ENCODE assay signal across 29 cellular contexts in the genomic region with DNA sequence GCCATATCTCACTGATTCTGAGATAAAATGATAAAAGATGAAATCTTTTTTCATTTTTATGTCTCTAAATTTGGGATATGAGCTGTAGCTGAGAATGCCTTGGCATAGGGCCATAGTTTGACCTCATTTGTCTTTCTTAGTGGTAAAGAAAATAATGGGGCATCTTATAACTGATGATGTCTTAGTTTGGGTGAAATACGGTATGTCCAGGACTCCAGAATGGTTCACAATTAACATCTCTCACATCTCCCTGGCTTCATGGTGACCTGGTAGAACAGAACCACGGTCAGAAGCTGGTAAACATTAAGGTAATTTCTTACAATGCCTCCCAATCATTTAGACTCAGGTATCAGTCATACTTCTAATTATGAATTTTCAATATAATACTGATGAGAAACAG.
DNase-seq lines count a peak whose midpoint lies in the region; ATAC-seq and TF ChIP-seq lines count a peak whose summit lies in the region.
"Had no signal": no experiment of that assay in that cellular context is flagged by ENCODE, and none has a peak within 500 bp of the region (broad histone marks: within the 10 kb centered on the region; RNA-seq: fewer than 3 reads in every experiment).

No MANE protein-coding gene starts in this region.

- WGBS in SK-N-SH (ENCODE audit: low lambda C conversion rate) = 49% methylated on average over 2 of the region's 2 CpGs

- no peak overlapping the region for H3K4me3 ChIP-seq in SK-N-SH (ENCODE audit: low read depth in 2 of 2, low read length in 1 of 2)
- H3K4me3 ChIP-seq: A549; BLaER1; BLaER1 treated with 17β-estradiol and CSF1 and Interleukin-3, amounts not matched to agents 10 nM and 100 nM had no signal

- no peak for TF ChIP-seq RAD21 in SK-N-SH (IDR thresholded peaks at IDR 0.05; ENCODE audit: low read length)

- peaks cover 0 to 8% of the 10 kb centered on the region in 2 experiments; a peak in 2 of 4 replicates for H3K4me1 ChIP-seq in SK-N-SH (ENCODE audit: control insufficient read depth in 1 of 2, insufficient read depth in 2 of 2, low read depth in 1 of 2, low read length in 1 of 2)
- H3K4me1 ChIP-seq: A549; BLaER1; BLaER1 treated with 17β-estradiol and CSF1 and Interleukin-3, amounts not matched to agents 10 nM and 100 nM; Caco-2 had no signal

- no peaks in the 10 kb centered on the region for H4K20me1 ChIP-seq in SK-N-SH (ENCODE audit: insufficient read depth)
- H4K20me1 ChIP-seq: BLaER1; BLaER1 treated with 17β-estradiol and CSF1 and Interleukin-3, amounts not matched to agents 10 nM and 100 nM had no signal

- H3K9me2 ChIP-seq in SK-N-SH = no peaks in the 10 kb centered on the region

- intact Hi-C loops in left cardiac atrium (cut with DNase I) = no loop called here

- no peak overlapping the region for H3K27ac ChIP-seq in SK-N-SH (ENCODE audit: low read depth in 2 of 2, low read length in 1 of 2)
- H3K27ac ChIP-seq: 22Rv1; A549; BLaER1; BLaER1 treated with 17β-estradiol and CSF1 and Interleukin-3, amounts not matched to agents 10 nM and 100 nM; C4-2B had no signal

- no peak for TF ChIP-seq CTCF in SK-N-SH (IDR thresholded peaks at IDR 0.05)

- no peak for TF ChIP-seq EP300 in SK-N-SH (IDR thresholded peaks at IDR 0.05; ENCODE audit: borderline replicate concordance in 1 of 2, low read depth in 1 of 2, low read length in 1 of 2)

- no peak overlapping the region for H3K4me2 ChIP-seq in SK-N-SH
- H3K4me2 ChIP-seq: A549; BLaER1; BLaER1 treated with 17β-estradiol and CSF1 and Interleukin-3, amounts not matched to agents 10 nM and 100 nM had no signal

- DNase-seq in SK-N-SH (no peak), dermis blood vessel endothelial cell (peak; percentile 9), left cardiac atrium (no peak)
- DNase-seq: 8988T; ACHN; AML-193; BE2C; C1 segment of cervical spinal cord; Caco-2; Calu3; CD4-positive, alpha-beta memory T cell; CD4-positive, alpha-beta T cell; CD4-positive, CD25-positive, alpha-beta regulatory T cell; CD8-positive, alpha-beta memory T cell; CD8-positive, alpha-beta T cell; COR-L47; DMS 273 treated with DMSO at 0.1 percent for 48 hours; DMS153; DMS53; DMS79; DMS79 treated with DMSO at 0.1 percent for 48 hours; DND-41; EL had no signal

- POLR2A ChIA-PET in SK-N-SH (lab: Yijun Ruan, JAX) = no interaction called here

- no peak overlapping the region for H3K9ac ChIP-seq in SK-N-SH
- H3K9ac ChIP-seq: BLaER1; BLaER1 treated with 17β-estradiol and CSF1 and Interleukin-3, amounts not matched to agents 10 nM and 100 nM had no signal

- no peak for ATAC-seq in SK-N-SH treated with all-trans-retinoic acid at 6 μM for 48 hours
- no peak for ATAC-seq in left cardiac atrium
- ATAC-seq: A549; CD8-positive, alpha-beta T cell had no signal

- H3K36me3 ChIP-seq in SK-N-SH (replicated peaks in 1 of 2; ENCODE audit: control insufficient read depth in 1 of 2, insufficient read depth in 2 of 2, low read length in 1 of 2) = no peaks in the 10 kb centered on the region
- H3K36me3 ChIP-seq: BE2C; BLaER1; BLaER1 treated with 17β-estradiol and CSF1 and Interleukin-3, amounts not matched to agents 10 nM and 100 nM had no signal

- H3K9me3 ChIP-seq in SK-N-SH = no peaks in the 10 kb centered on the region
- H3K9me3 ChIP-seq: A549, BE2C, BLaER1, Caco-2 had no signal

- H2AFZ ChIP-seq in SK-N-SH (ENCODE audit: low read depth) = no peak overlapping the region

- H3K79me2 ChIP-seq in SK-N-SH (ENCODE audit: insufficient read depth) = no peaks in the 10 kb centered on the region

- H3F3A ChIP-seq in SK-N-SH (replicated peaks; ENCODE audit: insufficient read depth) = peaks cover 6% of the 10 kb centered on the region

- CTCF ChIA-PET in SK-N-SH (lab: Yijun Ruan, JAX) = no interaction called here

- H3K27me3 ChIP-seq in SK-N-SH (ENCODE audit: insufficient read depth) = no peaks in the 10 kb centered on the region
- H3K27me3 ChIP-seq: BE2C; BLaER1; BLaER1 treated with 17β-estradiol and CSF1 and Interleukin-3, amounts not matched to agents 10 nM and 100 nM had no signal

TF ChIP-seq in SK-N-SH treated with all-trans-retinoic acid at 6 μM for 48 hours, 23 proteins besides CTCF, POLR2A, EP300 and RAD21:
- no peak for TF ChIP-seq ARNTL (CRISPR knock-in tag; IDR thresholded peaks at IDR 0.05; ENCODE audit: borderline replicate concordance, low read depth)
- no peak for TF ChIP-seq ZNF70 (CRISPR knock-in tag; IDR thresholded peaks at IDR 0.05)
- TF ChIP-seq GLIS3 (CRISPR knock-in tag; IDR thresholded peaks at IDR 0.05) = no peak
- no peak for TF ChIP-seq TCF4 (CRISPR knock-in tag; IDR thresholded peaks at IDR 0.05; ENCODE audit: borderline replicate concordance)
- TF ChIP-seq BACH2 (CRISPR knock-in tag; IDR thresholded peaks at IDR 0.05; ENCODE audit: borderline replicate concordance) = no peak
- TF ChIP-seq ZNF565 (CRISPR knock-in tag; conservative IDR thresholded peaks at IDR 0.05; ENCODE audit: low read depth) = no peak
- peak; percentile 93; the same call in 1 of the 2 replicates for TF ChIP-seq ZNF8 (CRISPR knock-in tag; IDR thresholded peaks at IDR 0.05)
- no peak for TF ChIP-seq PPARA (CRISPR knock-in tag; IDR thresholded peaks at IDR 0.05; ENCODE audit: borderline replicate concordance)

TF ChIP-seq in SK-N-SH, 30 proteins besides CTCF, POLR2A, EP300 and RAD21:
- TF ChIP-seq, protein P1, sequence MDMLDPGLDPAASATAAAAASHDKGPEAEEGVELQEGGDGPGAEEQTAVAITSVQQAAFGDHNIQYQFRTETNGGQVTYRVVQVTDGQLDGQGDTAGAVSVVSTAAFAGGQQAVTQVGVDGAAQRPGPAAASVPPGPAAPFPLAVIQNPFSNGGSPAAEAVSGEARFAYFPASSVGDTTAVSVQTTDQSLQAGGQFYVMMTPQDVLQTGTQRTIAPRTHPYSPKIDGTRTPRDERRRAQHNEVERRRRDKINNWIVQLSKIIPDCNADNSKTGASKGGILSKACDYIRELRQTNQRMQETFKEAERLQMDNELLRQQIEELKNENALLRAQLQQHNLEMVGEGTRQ (IDR thresholded peaks at IDR 0.05; ENCODE audit: borderline replicate concordance, low read depth, low read length) = no peak
